Comparison of ENCODE assay signal across 29 cellular contexts in the genomic region with DNA sequence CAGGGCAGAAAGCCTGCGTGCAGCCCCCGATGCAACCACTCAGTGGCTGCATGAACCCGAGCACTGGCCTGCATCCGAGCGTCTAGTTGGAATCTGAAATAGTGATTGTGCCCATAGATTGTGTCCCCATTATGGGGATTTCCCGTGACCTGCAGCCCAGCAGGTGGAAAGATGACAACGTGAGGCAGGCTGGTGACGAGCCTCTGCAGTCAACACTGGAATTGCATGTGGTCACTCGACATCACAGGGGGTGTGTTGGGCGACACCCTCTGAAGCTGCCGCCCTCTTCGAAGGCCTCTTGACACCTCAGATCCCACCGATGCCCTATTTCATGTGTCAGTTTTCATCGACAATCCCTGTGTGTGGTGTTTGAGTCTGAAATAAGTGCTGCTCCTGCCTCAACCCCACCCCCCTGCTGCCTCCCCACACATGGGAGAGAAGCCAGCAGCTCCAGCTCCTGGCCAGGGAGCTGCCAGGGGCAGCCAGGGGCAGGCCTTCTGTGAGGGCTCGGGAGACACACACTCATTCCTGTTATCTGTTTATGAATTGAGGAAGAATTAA.
DNase-seq lines count a peak whose midpoint lies in the region; ATAC-seq and TF ChIP-seq lines count a peak whose summit lies in the region.
"Had no signal": no experiment of that assay in that cellular context is flagged by ENCODE, and none has a peak within 500 bp of the region (broad histone marks: within the 10 kb centered on the region; RNA-seq: fewer than 3 reads in every experiment).

No MANE protein-coding gene starts in this region.

- no peak overlapping the region for H2BK5ac ChIP-seq in H9 (ENCODE audit: insufficient read length, low read length)

- no peaks in the 10 kb centered on the region for H3K27me3 ChIP-seq in H9 (ENCODE audit: insufficient read depth, low read length)
- H3K27me3 ChIP-seq: foreskin keratinocyte, hepatocyte had no signal

- H3K27ac Mint-ChIP-seq in H9 = no peak overlapping the region
- peak overlapping the region in 1 of 2 donors; percentile 21 for H3K27ac Mint-ChIP-seq in natural killer cell treated with Interleukin-12 subunit alpha and Interleukin-12 subunit beta and Interleukin-15 and Interleukin-18, amount 100 ng/mL, for 72 hours
- H3K27ac Mint-ChIP-seq: activated B cell treated with CpG ODN at 0.5 μM for 24 hours; activated CD4-positive, alpha-beta memory T cell treated with anti-CD3 and anti-CD28 coated beads for 36 hours; activated naive CD4-positive, alpha-beta T cell treated with anti-CD3 and anti-CD28 coated beads, Interleukin-2, amount 50 U/mL, for 24 hours; stimulated activated naive CD8-positive, alpha-beta T cell treated with anti-CD3 and anti-CD28 coated beads, Interleukin-15, amount 100 ng/mL, for 72 hours had no signal

- intact Hi-C loops in Right ventricle myocardium superior (cut with DNase I) = no loop called here

- no peak overlapping the region for H3K23ac ChIP-seq in H9 (ENCODE audit: insufficient read length, low read depth, low read length)

- H2AK5ac ChIP-seq in H9 (ENCODE audit: insufficient read length, low read length) = no peak overlapping the region

- no CpG with 5 or more reads among the region's 15 CpGs for WGBS in H9 (ENCODE audit: extremely low coverage, insufficient read length, low lambda C conversion rate)

- no peak overlapping the region for H2BK15ac ChIP-seq in H9 (ENCODE audit: low read depth, low read length)

- H3K4me2 ChIP-seq in H9 (ENCODE audit: insufficient read depth, insufficient read length, low read length) = no peak overlapping the region
- H3K4me2 ChIP-seq: hepatocyte had no signal

- H3K4me1 Mint-ChIP-seq in H9 = peaks cover 11 to 34% of the 10 kb centered on the region in 2 experiments
- peaks cover 43 to 48% of the 10 kb centered on the region in 2 donors for H3K4me1 Mint-ChIP-seq in natural killer cell treated with Interleukin-12 subunit alpha and Interleukin-12 subunit beta and Interleukin-15 and Interleukin-18, amount 100 ng/mL, for 72 hours (ENCODE audit: low read depth in 2 of 2)

- no peak overlapping the region for H3K4me3 Mint-ChIP-seq in H9
- peak overlapping the region; percentile 74 for H3K4me3 Mint-ChIP-seq in natural killer cell treated with Interleukin-12 subunit alpha and Interleukin-12 subunit beta and Interleukin-15 and Interleukin-18, amount 100 ng/mL, for 72 hours
- H3K4me3 Mint-ChIP-seq: activated CD4-positive, alpha-beta memory T cell treated with anti-CD3 and anti-CD28 coated beads for 36 hours; activated naive CD4-positive, alpha-beta T cell treated with anti-CD3 and anti-CD28 coated beads, Interleukin-2, amount 50 U/mL, for 24 hours; stimulated activated naive CD8-positive, alpha-beta T cell treated with anti-CD3 and anti-CD28 coated beads, Interleukin-15, amount 100 ng/mL, for 72 hours had no signal

- H4K8ac ChIP-seq in H9 (replicated peaks; ENCODE audit: insufficient read length, low read depth, low read length) = no peak overlapping the region

- H2BK20ac ChIP-seq in H9 (ENCODE audit: low read depth, low read length, poor library complexity, severe bottlenecking) = no peak overlapping the region

- no peak overlapping the region for H3K27ac ChIP-seq in H9 (ENCODE audit: insufficient read length, low read depth, low read length)
- H3K27ac ChIP-seq: 22Rv1, foreskin keratinocyte, GM23248, hepatocyte, HL-60, lower lobe of right lung, SK-N-MC had no signal

- no peaks in the 10 kb centered on the region for H3K4me1 ChIP-seq in H9 (ENCODE audit: insufficient read depth, low read length)
- H3K4me1 ChIP-seq: foreskin keratinocyte had no signal

- H2AFZ ChIP-seq in H9 (ENCODE audit: low read length) = no peak overlapping the region
- H2AFZ ChIP-seq: GM23248, hepatocyte had no signal

- no peak overlapping the region for H3K18ac ChIP-seq in H9 (ENCODE audit: insufficient read length, low read depth, low read length)

- H3K79me1 ChIP-seq in H9 (ENCODE audit: insufficient read depth, low read depth, low read length, poor library complexity, severe bottlenecking) = no peaks in the 10 kb centered on the region

- TF ChIP-seq CTCF in H9 (conservative IDR thresholded peaks at IDR 0.05) = no peak

- H2BK12ac ChIP-seq in H9 (ENCODE audit: insufficient read length, low read depth, low read length) = no peak overlapping the region

- no peaks in the 10 kb centered on the region for H3K9me3 ChIP-seq in H9 (ENCODE audit: control insufficient read depth, low read depth, low read length)
- H3K9me3 ChIP-seq: lower lobe of right lung, tibial nerve had no signal

- no peaks in the 10 kb centered on the region for H3K9me3 Mint-ChIP-seq in H9
- H3K9me3 Mint-ChIP-seq in natural killer cell treated with Interleukin-12 subunit alpha and Interleukin-12 subunit beta and Interleukin-15 and Interleukin-18, amount 100 ng/mL, for 72 hours = no peaks in the 10 kb centered on the region
- H3K9me3 Mint-ChIP-seq: activated B cell treated with CpG ODN at 0.5 μM for 24 hours; activated CD4-positive, alpha-beta memory T cell treated with anti-CD3 and anti-CD28 coated beads for 36 hours; activated naive CD4-positive, alpha-beta T cell treated with anti-CD3 and anti-CD28 coated beads, Interleukin-2, amount 50 U/mL, for 24 hours; stimulated activated naive CD8-positive, alpha-beta T cell treated with anti-CD3 and anti-CD28 coated beads, Interleukin-15, amount 100 ng/mL, for 72 hours had no signal

- no peaks in the 10 kb centered on the region for H3K23me2 ChIP-seq in H9 (ENCODE audit: insufficient read length, low read depth, low read length, poor library complexity, severe bottlenecking)

- peaks cover 24% of the 10 kb centered on the region for H3K27me3 Mint-ChIP-seq in H9 (ENCODE audit: low read depth)
- H3K27me3 Mint-ChIP-seq in natural killer cell treated with Interleukin-12 subunit alpha and Interleukin-12 subunit beta and Interleukin-15 and Interleukin-18, amount 100 ng/mL, for 72 hours = peaks cover 0 to 24% of the 10 kb centered on the region in 2 donors

- ATAC-seq in Right ventricle myocardium superior (ENCODE audit: poor library complexity) = peak; percentile 84
- peak in 1 of 2 donors; percentile 60 for ATAC-seq in natural killer cell treated with Interleukin-12 subunit alpha and Interleukin-12 subunit beta and Interleukin-15 and Interleukin-18, amount 100 ng/mL, for 72 hours
- ATAC-seq in HG02884 (IDR thresholded peaks at IDR 0.05; ENCODE audit: unreplicated experiment) = no peak
- ATAC-seq in GM19035 (IDR thresholded peaks at IDR 0.05; ENCODE audit: unreplicated experiment) = no peak
- ATAC-seq: foreskin keratinocyte had no signal

- no peak overlapping the region for H3T11ph ChIP-seq in H9 (ENCODE audit: low read length)

- H4K20me1 ChIP-seq in H9 (ENCODE audit: control insufficient read depth, insufficient read depth, insufficient read length) = no peaks in the 10 kb centered on the region

- no peak overlapping the region for H4K5ac ChIP-seq in H9 (ENCODE audit: insufficient read length, low read depth, low read length)

- no peaks in the 10 kb centered on the region for H3K36me3 Mint-ChIP-seq in H9 (ENCODE audit: insufficient read depth in 1 of 3, low read depth in 3 of 3)
- no peaks in the 10 kb centered on the region for H3K36me3 Mint-ChIP-seq in natural killer cell treated with Interleukin-12 subunit alpha and Interleukin-12 subunit beta and Interleukin-15 and Interleukin-18, amount 100 ng/mL, for 72 hours
- H3K36me3 Mint-ChIP-seq: activated CD4-positive, alpha-beta memory T cell treated with anti-CD3 and anti-CD28 coated beads for 36 hours; activated naive CD4-positive, alpha-beta T cell treated with anti-CD3 and anti-CD28 coated beads, Interleukin-2, amount 50 U/mL, for 24 hours had no signal

- no peak overlapping the region for H4K91ac ChIP-seq in H9 (ENCODE audit: insufficient read length, low read depth, low read length)

- DNase-seq in NCI-H1092 treated with DMSO at 0.1 percent for 48 hours (lab: John Stamatoyannopoulos, UW) = peak; percentile 31
- no peak for DNase-seq in NCI-H1092 (lab: John Stamatoyannopoulos, UW)
- DNase-seq in H9 = peak; percentile 11
- DNase-seq in Right ventricle myocardium superior = peak; percentile 55
- no peak for DNase-seq in natural killer cell treated with Interleukin-12 subunit alpha and Interleukin-12 subunit beta and Interleukin-15 and Interleukin-18, amount 100 ng/mL, for 72 hours (ENCODE audit: low spot score)
- no peak for DNase-seq in NCI-H2107 treated with DMSO at 0.1 percent for 48 hours (lab: John Stamatoyannopoulos, UW; ENCODE audit: unreplicated experiment)
- DNase-seq: activated B cell treated with CpG ODN at 0.5 μM for 24 hours; activated CD4-positive, alpha-beta memory T cell treated with anti-CD3 and anti-CD28 coated beads for 36 hours; activated T-cell treated with anti-CD3 and anti-CD28 coated beads, Interleukin-2, amount 50 U/mL, for 48 hours; DMS79; effector CD4-positive, alpha-beta T cell; erythroblast; foreskin keratinocyte; GM23248; lower lobe of right lung; NCI-H1436; NCI-H510A treated with DMSO at 0.1 percent for 48 hours; occipital lobe; stimulated activated CD4-positive, alpha-beta T cell treated with anti-CD3 and anti-CD28 coated beads, Interleukin-12 subunit alpha, Interleukin-12 subunit beta, amount 100 ng/mL, for 4 hours; stimulated activated naive CD8-positive, alpha-beta T cell treated with anti-CD3 and anti-CD28 coated beads, Interleukin-15, amount 100 ng/mL, for 72 hours; T-helper 9 cell had no signal

- no peak overlapping the region for H3K56ac ChIP-seq in H9 (ENCODE audit: insufficient read length, low read depth, low read length)

- no peak overlapping the region for H3K9ac ChIP-seq in H9 (ENCODE audit: extremely low read depth, insufficient read length, low read length)
- H3K9ac ChIP-seq: GM23248 had no signal

- no peak overlapping the region for H3K14ac ChIP-seq in H9 (ENCODE audit: insufficient read depth, low read length)

- H2BK120ac ChIP-seq in H9 (ENCODE audit: low read depth, low read length, poor library complexity, severe bottlenecking) = no peak overlapping the region

- no peaks in the 10 kb centered on the region for H3K79me2 ChIP-seq in H9 (ENCODE audit: insufficient read depth, low read length)
- H3K79me2 ChIP-seq: hepatocyte had no signal

- no peak overlapping the region for H3K4ac ChIP-seq in H9 (ENCODE audit: low read depth, low read length)

Comparison
In these comparisons a context has a peak if more than half of its experiments do, and no peak if none do; other contexts are left out.
1. DNase-seq: peak in NCI-H1092 treated with DMSO at 0.1 percent for 48 hours (single experiment), H9 (single experiment) and Right ventricle myocardium superior (single experiment); none in NCI-H1092 (single experiment), natural killer cell treated with Interleukin-12 subunit alpha and Interleukin-12 subunit beta and Interleukin-15 and Interleukin-18, amount 100 ng/mL, for 72 hours (single experiment) and NCI-H2107 treated with DMSO at 0.1 percent for 48 hours (single experiment).